9 cellular contexts compared by ENCODE assay signal in the genomic region with DNA sequence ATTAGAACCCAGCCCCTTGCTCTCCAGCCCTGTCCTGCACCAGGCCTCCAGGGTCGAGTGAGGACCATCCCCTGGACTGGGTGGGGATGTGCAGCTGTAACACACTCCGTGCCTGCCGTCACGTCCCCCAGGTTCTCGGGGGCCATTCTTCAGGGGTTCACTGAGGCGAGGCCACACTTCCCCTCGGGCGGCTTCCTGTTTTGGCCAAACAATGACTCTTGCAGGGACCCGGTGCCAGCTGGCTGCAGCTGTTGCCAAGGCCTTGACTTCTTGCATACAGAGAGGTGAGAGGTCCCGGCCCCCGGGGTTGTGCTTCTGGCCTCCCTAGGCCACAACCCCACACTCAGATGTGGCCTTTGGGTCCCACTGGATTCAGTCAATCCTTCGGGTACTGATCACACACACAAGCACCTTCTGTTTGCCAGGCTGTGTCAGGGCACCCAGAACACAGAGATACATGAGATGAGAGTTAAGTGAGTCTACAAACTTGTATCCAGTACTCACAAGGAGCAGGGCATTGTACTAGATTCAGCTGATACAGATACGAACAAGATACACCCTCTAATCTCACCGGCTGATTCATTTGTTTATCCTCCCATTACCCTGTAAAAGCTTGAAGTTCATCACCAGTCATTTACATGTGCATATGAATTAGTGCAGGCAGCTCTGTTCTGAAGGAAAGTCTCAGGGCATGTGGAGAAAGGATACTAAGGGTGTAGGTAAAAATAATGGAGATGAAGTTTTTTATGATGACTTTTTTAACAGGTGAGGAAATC. TPM values are rescaled to one million over a fixed set of nuclear protein-coding genes. Genes with fewer than 3 reads are reported as not detected.
DNase-seq lines count a peak whose midpoint lies in the region; ATAC-seq and TF ChIP-seq lines count a peak whose summit lies in the region.
"Had no signal": no experiment of that assay in that cellular context is flagged by ENCODE, and none has a peak within 500 bp of the region (broad histone marks: within the 10 kb centered on the region; RNA-seq: fewer than 3 reads in every experiment).

No MANE protein-coding gene starts in this region.

- BruUV-seq in Calu3 (replicated peaks; lab: Mats Ljungman, UMichigan) = no TSS peak

- H3K4me1 Mint-ChIP-seq in memory B cell = peaks cover 44% of the 10 kb centered on the region
- no peaks in the 10 kb centered on the region for H3K4me1 Mint-ChIP-seq in Calu3 (ENCODE audit: low read depth, unreplicated experiment)

- CTCF ChIA-PET in Calu3 (lab: Charles Lee) = no interaction called here

- intact Hi-C loops in Calu3 (cut with micrococcal nuclease; ENCODE audit: unreplicated experiment) = no loop called here

- DNase-seq in NOMO-1 treated with DMSO at 0.1 percent for 48 hours (lab: John Stamatoyannopoulos, UW; ENCODE audit: unreplicated experiment) (peak; percentile 15), memory B cell (ENCODE audit: low spot score in 2 of 2) (peak; percentile 72 to 85), Calu3 (no peak), NCI-H226 (no peak), SIG-M5 treated with dmso at 0.1 percent for 504 hours (lab: John Stamatoyannopoulos, UW; ENCODE audit: unreplicated experiment) (no peak)
- DNase-seq in central memory CD4-positive, alpha-beta T cell = no peak

- H3K9me3 Mint-ChIP-seq in memory B cell = no peaks in the 10 kb centered on the region
- no peaks in the 10 kb centered on the region for H3K9me3 Mint-ChIP-seq in Calu3 (ENCODE audit: low read depth, unreplicated experiment)

- H3K36me3 Mint-ChIP-seq in memory B cell = no peaks in the 10 kb centered on the region
- H3K36me3 Mint-ChIP-seq in Calu3 (ENCODE audit: insufficient read depth, unreplicated experiment) = no peaks in the 10 kb centered on the region

- TF ChIP-seq CTCF in Calu3 (IDR thresholded peaks at IDR 0.05; ENCODE audit: unreplicated experiment) = no peak

- H3K27me3 Mint-ChIP-seq in memory B cell (peaks cover 10% of the 10 kb centered on the region), Calu3 (ENCODE audit: unreplicated experiment) (peaks cover 91% of the 10 kb centered on the region)

- H3K27ac Mint-ChIP-seq in memory B cell = peak overlapping the region; percentile 94
- no peak overlapping the region for H3K27ac Mint-ChIP-seq in Calu3 (ENCODE audit: unreplicated experiment)

- peak overlapping the region; percentile 76 for H3K4me3 Mint-ChIP-seq in memory B cell
- H3K4me3 Mint-ChIP-seq in Calu3 (ENCODE audit: low read depth, unreplicated experiment) = no peak overlapping the region

- ATAC-seq in GM18870 (IDR thresholded peaks at IDR 0.05; ENCODE audit: unreplicated experiment) (peak; percentile 82), HG02610 (IDR thresholded peaks at IDR 0.05; ENCODE audit: unreplicated experiment) (peak; percentile 78), memory B cell (ENCODE audit: low read depth) (peak; percentile 92)
- ATAC-seq: HCT116 had no signal

RNA-seq across cellular contexts. Expression of a gene that starts 32.9 kb away (rescaled TPM):
- total RNA-seq in Calu3 (2022) = 0.17 TPM in 1 of 2 replicates, not detected in the other

Comparison
In these comparisons a context has a peak if more than half of its experiments do, and no peak if none do; other contexts are left out.
1. DNase-seq: peak in NOMO-1 treated with DMSO at 0.1 percent for 48 hours (single experiment) and memory B cell (2 of 2); none in Calu3 (single experiment), NCI-H226 (single experiment), SIG-M5 treated with dmso at 0.1 percent for 504 hours (single experiment) and central memory CD4-positive, alpha-beta T cell (single experiment).
2. Peak in every context shown above with its lines, with median percentiles within 50 percentile points of each other: ATAC-seq.